1 cellular context compared by ENCODE assay signal in the genomic region with DNA sequence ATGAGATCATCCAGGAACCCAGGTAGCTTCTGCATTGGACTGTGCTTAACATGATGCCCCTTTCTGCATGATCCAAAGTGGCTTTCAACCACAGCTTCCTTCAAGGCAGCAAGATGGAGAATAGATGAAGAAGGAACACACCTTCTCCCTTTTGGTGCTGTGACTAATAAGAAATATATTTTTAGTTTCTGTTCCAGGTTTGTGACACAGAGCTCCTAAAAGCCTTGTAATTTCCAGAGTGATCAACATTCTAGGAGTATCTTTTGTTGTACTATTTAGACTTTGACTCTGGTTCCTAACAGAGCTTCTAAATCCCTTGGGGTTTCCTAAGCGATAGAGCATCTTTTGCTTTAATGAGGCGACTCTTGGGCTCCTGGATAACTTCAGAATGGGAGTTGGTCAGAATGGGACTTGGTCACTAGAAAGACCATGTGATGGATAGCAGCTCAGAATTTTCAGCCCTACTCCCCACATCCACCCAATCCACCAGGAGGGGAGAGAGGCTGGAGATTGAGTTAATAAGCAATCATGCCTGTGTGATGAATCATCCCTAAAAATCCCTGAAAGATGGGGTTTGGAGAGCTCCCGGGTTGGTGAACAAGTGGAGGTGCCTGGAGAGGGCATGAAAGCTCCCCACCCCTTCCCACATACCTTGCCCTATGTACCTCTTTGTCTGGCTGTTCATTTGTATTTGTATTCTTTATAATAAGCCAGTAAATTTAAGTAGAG.
TF ChIP-seq lines count a peak whose summit lies in the region.

No MANE protein-coding gene starts in this region.

TF ChIP-seq in IMR-90, 13 proteins besides CTCF, POLR2A, EP300 and RAD21:
- TF ChIP-seq ELK1 (IDR thresholded peaks at IDR 0.05; ENCODE audit: borderline replicate concordance, low read depth, low read length) (no peak), CEBPB (IDR thresholded peaks at IDR 0.05; ENCODE audit: low read depth, low read length) (no peak), SMC3 (IDR thresholded peaks at IDR 0.05; ENCODE audit: low read depth, low read length) (no peak), MXI1 (IDR thresholded peaks at IDR 0.05; ENCODE audit: borderline replicate concordance, low read depth, low read length) (no peak), MAFK (IDR thresholded peaks at IDR 0.05; ENCODE audit: low read depth, low read length) (no peak), MAZ (IDR thresholded peaks at IDR 0.05; ENCODE audit: borderline replicate concordance, low read depth, low read length) (no peak), CHD1 (IDR thresholded peaks at IDR 0.05; ENCODE audit: low read depth, low read length) (no peak), RFX5 (IDR thresholded peaks at IDR 0.05; ENCODE audit: low read depth, low read length) (no peak), NFE2L2 (IDR thresholded peaks at IDR 0.05; ENCODE audit: low read depth, low read length) (no peak), BHLHE40 (IDR thresholded peaks at IDR 0.05; ENCODE audit: low read depth, low read length) (no peak), FOS (IDR thresholded peaks at IDR 0.05; ENCODE audit: low read depth, low read length) (no peak), RCOR1 (IDR thresholded peaks at IDR 0.05; ENCODE audit: insufficient replicate concordance, low read length) (no peak)
- TF ChIP-seq, protein P1, sequence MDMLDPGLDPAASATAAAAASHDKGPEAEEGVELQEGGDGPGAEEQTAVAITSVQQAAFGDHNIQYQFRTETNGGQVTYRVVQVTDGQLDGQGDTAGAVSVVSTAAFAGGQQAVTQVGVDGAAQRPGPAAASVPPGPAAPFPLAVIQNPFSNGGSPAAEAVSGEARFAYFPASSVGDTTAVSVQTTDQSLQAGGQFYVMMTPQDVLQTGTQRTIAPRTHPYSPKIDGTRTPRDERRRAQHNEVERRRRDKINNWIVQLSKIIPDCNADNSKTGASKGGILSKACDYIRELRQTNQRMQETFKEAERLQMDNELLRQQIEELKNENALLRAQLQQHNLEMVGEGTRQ (IDR thresholded peaks at IDR 0.05; ENCODE audit: low read depth, low read length) = no peak
TF ChIP-seq in IMR-90: peak in this region for 0.
